ENCODE assay signal across 21 cellular contexts in genomic region chr3:126126811-126127431, GRCh38. TPM values are rescaled to one million over a fixed set of nuclear protein-coding genes. Genes with fewer than 3 reads are reported as not detected.
DNase-seq lines count a peak whose midpoint lies in the region; ATAC-seq and TF ChIP-seq lines count a peak whose summit lies in the region.
"Had no signal": no experiment of that assay in that cellular context is flagged by ENCODE, and none has a peak within 500 bp of the region (broad histone marks: within the 10 kb centered on the region; RNA-seq: fewer than 3 reads in every experiment).

No MANE protein-coding gene starts in this region.

- peak overlapping the region; percentile 6 for H2BK120ac ChIP-seq in neuronal stem cell (ENCODE audit: low read depth, low read length)

- peaks cover 2% of the 10 kb centered on the region for H3K27me3 Mint-ChIP-seq in activated T-cell treated with anti-CD3 and anti-CD28 coated beads, Interleukin-2, amount 50 U/mL, for 4 hours (ENCODE audit: low read depth)
- no peaks in the 10 kb centered on the region for H3K27me3 Mint-ChIP-seq in type B pancreatic cell
- H3K27me3 Mint-ChIP-seq: activated naive CD4-positive, alpha-beta T cell treated with anti-CD3 and anti-CD28 coated beads, Interleukin-2, amount 10 ng/mL, durations not matched to agents 7 days and 5 days had no signal

- no peak overlapping the region for H4K8ac ChIP-seq in neuronal stem cell (ENCODE audit: low read depth, low read length)

- H2AK5ac ChIP-seq in neuronal stem cell (ENCODE audit: low read depth, low read length), result peak overlapping the region; percentile 82

- no peaks in the 10 kb centered on the region for H3K9me3 ChIP-seq in neuronal stem cell (replicated peaks in 1 of 2; ENCODE audit: control insufficient read depth in 2 of 2, insufficient read depth in 1 of 2, low read depth in 1 of 2, low read length in 2 of 2)
- H3K9me3 ChIP-seq: thyroid gland had no signal

- H3K4me2 ChIP-seq in neuronal stem cell (ENCODE audit: insufficient read depth, low read length, poor library complexity, severe bottlenecking), result no peak overlapping the region

- H3K14ac ChIP-seq in neuronal stem cell (ENCODE audit: low read length), result peak overlapping the region; percentile 90

- no peaks in the 10 kb centered on the region for H3K9me3 Mint-ChIP-seq in activated T-cell treated with anti-CD3 and anti-CD28 coated beads, Interleukin-2, amount 50 U/mL, for 4 hours
- no peaks in the 10 kb centered on the region for H3K9me3 Mint-ChIP-seq in type B pancreatic cell
- H3K9me3 Mint-ChIP-seq: activated naive CD4-positive, alpha-beta T cell treated with anti-CD3 and anti-CD28 coated beads, Interleukin-2, amount 10 ng/mL, durations not matched to agents 7 days and 5 days had no signal

- H3K27ac Mint-ChIP-seq in type B pancreatic cell, result no peak overlapping the region
- H3K27ac Mint-ChIP-seq: activated naive CD4-positive, alpha-beta T cell treated with anti-CD3 and anti-CD28 coated beads, Interleukin-2, amount 10 ng/mL, durations not matched to agents 7 days and 5 days; progenitor cell of endocrine pancreas had no signal

- no peak for TF ChIP-seq CTCF in type B pancreatic cell (conservative IDR thresholded peaks at IDR 0.05)

- H3K79me1 ChIP-seq in neuronal stem cell (ENCODE audit: low read depth, low read length), result no peaks in the 10 kb centered on the region

- peak overlapping the region; percentile 8 for H3K23ac ChIP-seq in neuronal stem cell (ENCODE audit: low read depth, low read length, poor library complexity)

- peak overlapping the region; percentile 100 for H2BK12ac ChIP-seq in neuronal stem cell (ENCODE audit: low read length)

- peak; percentile 2 for DNase-seq in activated T-cell treated with anti-CD3 and anti-CD28 coated beads, Interleukin-2, amount 50 U/mL, for 4 hours
- no peak for DNase-seq in activated T-cell treated with anti-CD3 and anti-CD28 coated beads, Interleukin-2, amount 50 U/mL, for 1 hour
- DNase-seq in ecto neural progenitor cell (ENCODE audit: low spot score) (peak; percentile 50), neuronal stem cell (ENCODE audit: low spot score) (no peak), type B pancreatic cell (ENCODE audit: extremely low spot score, unreplicated experiment) (peak; percentile 51), NCI-H82 (lab: John Stamatoyannopoulos, UW) (no peak), HEK293T (ENCODE audit: extremely low spot score) (no peak)
- DNase-seq: ACHN; activated naive CD4-positive, alpha-beta T cell treated with anti-CD3 and anti-CD28 coated beads, Interleukin-2, amount 10 ng/mL, durations not matched to agents 7 days and 5 days; GF-D8; KG1; NCI-H2029 treated with DMSO at 0.1 percent for 48 hours; NCI-H510A treated with DMSO at 0.1 percent for 48 hours; SHP77 treated with DMSO at 0.1 percent for 48 hours; T-helper 2 cell; thyroid gland had no signal

- no peak overlapping the region for H2AFZ ChIP-seq in neuronal stem cell (ENCODE audit: low read length)

- H3K4me1 Mint-ChIP-seq in activated T-cell treated with anti-CD3 and anti-CD28 coated beads, Interleukin-2, amount 50 U/mL, for 4 hours (ENCODE audit: low read depth), result no peaks in the 10 kb centered on the region
- no peaks in the 10 kb centered on the region for H3K4me1 Mint-ChIP-seq in type B pancreatic cell (ENCODE audit: unreplicated experiment)
- H3K4me1 Mint-ChIP-seq: activated naive CD4-positive, alpha-beta T cell treated with anti-CD3 and anti-CD28 coated beads, Interleukin-2, amount 10 ng/mL, durations not matched to agents 7 days and 5 days had no signal

- H4K91ac ChIP-seq in neuronal stem cell (ENCODE audit: low read depth, low read length, poor library complexity), result peak overlapping the region; percentile 93

- peak overlapping the region; percentile 12 for H3K9ac ChIP-seq in neuronal stem cell (ENCODE audit: low read depth, low read length, poor library complexity)

- ATAC-seq in activated T-cell treated with anti-CD3 and anti-CD28 coated beads, Interleukin-2, amount 50 U/mL, for 4 hours, result no peak
- no peak for ATAC-seq in GM19397 (IDR thresholded peaks at IDR 0.05; ENCODE audit: unreplicated experiment)
- ATAC-seq: GM12878 had no signal

- H3K36me3 Mint-ChIP-seq in activated T-cell treated with anti-CD3 and anti-CD28 coated beads, Interleukin-2, amount 50 U/mL, for 4 hours (ENCODE audit: insufficient read depth), result no peaks in the 10 kb centered on the region
- H3K36me3 Mint-ChIP-seq in type B pancreatic cell, result no peaks in the 10 kb centered on the region
- H3K36me3 Mint-ChIP-seq: activated naive CD4-positive, alpha-beta T cell treated with anti-CD3 and anti-CD28 coated beads, Interleukin-2, amount 10 ng/mL, durations not matched to agents 7 days and 5 days had no signal

- WGBS in neuronal stem cell (ENCODE audit: extremely low coverage in 2 of 2, insufficient read length in 2 of 2, insufficient replicate concordance in 1 of 2), 2 donors, result no CpG with 5 or more reads among the region's 10 CpGs

- H3K27me3 ChIP-seq in neuronal stem cell (ENCODE audit: control insufficient read depth in 3 of 3, insufficient read depth in 3 of 3, low read depth in 1 of 3, low read length in 3 of 3), result peaks cover 0 to 54% (median 0%) of the 10 kb centered on the region in 3 experiments
- H3K27me3 ChIP-seq: thyroid gland had no signal

- H3K36me3 ChIP-seq in neuronal stem cell (replicated peaks in 1 of 2; ENCODE audit: control insufficient read depth in 2 of 2, insufficient read depth in 2 of 2, low read length in 2 of 2), result no peaks in the 10 kb centered on the region
- H3K36me3 ChIP-seq: thyroid gland had no signal

- CTCF ChIA-PET in HEK293T (lab: Yijun Ruan, JAX), result interaction anchor here (0.6 kb wide), 1 partner anchor 240 kb away, joined by 3 read pairs; no protein-coding TSS in a partner anchor

- H3K4me3 ChIP-seq in neuronal stem cell (ENCODE audit: low read length in 2 of 2), result no peak overlapping the region
- H3K4me3 ChIP-seq: GM12878, thyroid gland had no signal

- H2BK5ac ChIP-seq in neuronal stem cell (ENCODE audit: low read length), result peak overlapping the region; percentile 42

- POLR2A ChIA-PET in HEK293T (lab: Yijun Ruan, JAX), result no interaction called here

- no peak overlapping the region for H3K4ac ChIP-seq in neuronal stem cell (ENCODE audit: low read length)

- H3K4me3 Mint-ChIP-seq in activated T-cell treated with anti-CD3 and anti-CD28 coated beads, Interleukin-2, amount 50 U/mL, for 4 hours, result no peak overlapping the region
- no peak overlapping the region for H3K4me3 Mint-ChIP-seq in type B pancreatic cell
- H3K4me3 Mint-ChIP-seq: activated naive CD4-positive, alpha-beta T cell treated with anti-CD3 and anti-CD28 coated beads, Interleukin-2, amount 10 ng/mL, durations not matched to agents 7 days and 5 days had no signal

- peak overlapping the region; percentile 94 for H3K18ac ChIP-seq in neuronal stem cell (ENCODE audit: low read length)

- H2BK15ac ChIP-seq in neuronal stem cell (ENCODE audit: low read length), result peak overlapping the region; percentile 92

- peaks cover 0 to 21% of the 10 kb centered on the region in 2 donors for H3K4me1 ChIP-seq in neuronal stem cell (ENCODE audit: control insufficient read depth in 2 of 2, insufficient read depth in 1 of 2, low read depth in 1 of 2, low read length in 2 of 2)
- H3K4me1 ChIP-seq: thyroid gland had no signal

- peak overlapping the region; percentile 41 for H3K27ac ChIP-seq in neuronal stem cell (replicated peaks; ENCODE audit: low read length)
- H3K27ac ChIP-seq: C4-2B, epithelial cell of prostate, thyroid gland had no signal

TF ChIP-seq in HEK293T, 16 proteins besides CTCF, POLR2A, EP300 and RAD21:
- TF ChIP-seq ARNT (IDR thresholded peaks at IDR 0.05) (no peak), FOXM1 (IDR thresholded peaks at IDR 0.05; ENCODE audit: borderline replicate concordance) (no peak), BHLHE40 (IDR thresholded peaks at IDR 0.05; ENCODE audit: borderline replicate concordance) (no peak), LEF1 (IDR thresholded peaks at IDR 0.05; ENCODE audit: borderline replicate concordance) (no peak), FOXK2 (IDR thresholded peaks at IDR 0.05) (no peak), HDGF (IDR thresholded peaks at IDR 0.05; ENCODE audit: borderline replicate concordance) (no peak), ZNF384 (IDR thresholded peaks at IDR 0.05) (no peak), L3MBTL2 (conservative IDR thresholded peaks at IDR 0.05) (no peak)

RNA-seq across cellular contexts. Expression of gene SLC41A3, which starts 43.0 kb away (rescaled TPM):
- total RNA-seq in activated T-cell treated with anti-CD3 and anti-CD28 coated beads, Interleukin-2, amount 50 U/mL, for 4 hours, result 10 to 100 TPM; 23.6 to 28.1 (median 25.4) TPM
- 46.4 TPM for polyA plus RNA-seq in neuronal stem cell (2013, experiment 1 of 2)
- 47.5 TPM for polyA plus RNA-seq in neuronal stem cell (2013, experiment 2 of 2)
- total RNA-seq in type B pancreatic cell (ENCODE audit: low replicate concordance), result 53.6 and 56.4 TPM in 2 replicates

RNA-seq across cellular contexts. Expression of gene ALDH1L1, which starts 53.5 kb away (rescaled TPM):
- under 1 TPM in 2 of 3 donors, not detected in 1; 0.10 to 0.29 TPM for total RNA-seq in activated T-cell treated with anti-CD3 and anti-CD28 coated beads, Interleukin-2, amount 50 U/mL, for 4 hours
- polyA plus RNA-seq in neuronal stem cell (2013, experiment 1 of 2), result 0.57 TPM
- 0.60 TPM for polyA plus RNA-seq in neuronal stem cell (2013, experiment 2 of 2)
- 5.0 and 10.2 TPM in 2 replicates for total RNA-seq in type B pancreatic cell (ENCODE audit: low replicate concordance)

Comparison
In these comparisons a context has a peak if more than half of its experiments do, and no peak if none do; other contexts are left out.
1. DNase-seq: peak in activated T-cell treated with anti-CD3 and anti-CD28 coated beads, Interleukin-2, amount 50 U/mL, for 4 hours (single experiment), ecto neural progenitor cell (single experiment) and type B pancreatic cell (single experiment); none in activated T-cell treated with anti-CD3 and anti-CD28 coated beads, Interleukin-2, amount 50 U/mL, for 1 hour (single experiment), neuronal stem cell (single experiment), NCI-H82 (single experiment) and HEK293T (single experiment).